In genomic region chr6:101163611-101164010, GRCh38 we compare ENCODE assay signal across 17 cellular contexts.
A peak's percentile ranks its signal among the peaks of the same experiment; 100 is the strongest.
DNase-seq lines count a peak whose midpoint lies in the region; ATAC-seq and TF ChIP-seq lines count a peak whose summit lies in the region.
"Had no signal": no experiment of that assay in that cellular context is flagged by ENCODE, and none has a peak within 500 bp of the region (broad histone marks: within the 10 kb centered on the region; RNA-seq: fewer than 3 reads in every experiment).

No MANE protein-coding gene starts in this region.

- H3K27me3 ChIP-seq in DND-41 (ENCODE audit: insufficient read depth, low read length, poor library complexity) (no peaks in the 10 kb centered on the region), tibial artery (no peaks in the 10 kb centered on the region), H9 (ENCODE audit: insufficient read depth, low read length) (no peaks in the 10 kb centered on the region)
- H3K27me3 ChIP-seq: gastroesophageal sphincter had no signal

- H3K4me3 Mint-ChIP-seq in H9, result no peak overlapping the region
- H3K4me3 Mint-ChIP-seq: natural killer cell treated with Interleukin-12 subunit alpha and Interleukin-12 subunit beta and Interleukin-15 and Interleukin-18, amount 100 ng/mL, for 72 hours; T-helper 1 cell treated with Interleukin-12 subunit alpha and Interleukin-12 subunit beta and Interleukin-4 antibody, amounts not matched to agents 30 μg/mL and 1 μg/mL, for 36 hours had no signal

- no peak for DNase-seq in DND-41
- DNase-seq in NCI-H2081 treated with DMSO at 0.1 percent for 48 hours (lab: John Stamatoyannopoulos, UW), result peak; percentile 2
- peak; percentile 83 for DNase-seq in NCI-H748 (lab: John Stamatoyannopoulos, UW; ENCODE audit: unreplicated experiment)
- peak; percentile 6 for DNase-seq in fibroblast of villous mesenchyme (ENCODE audit: low read depth)
- no peak for DNase-seq in tibial artery
- DNase-seq in H9, result no peak
- DNase-seq in hepatic stellate cell (ENCODE audit: low spot score), result no peak
- DNase-seq: activated gamma-delta T cell; amniotic stem cell; left cardiac atrium; mesendoderm; NCI-H1436 treated with DMSO at 0.1 percent for 48 hours; posterior cingulate gyrus; stimulated activated naive CD4-positive, alpha-beta T cell had no signal

- H2BK15ac ChIP-seq in H9 (ENCODE audit: low read depth, low read length), result no peak overlapping the region

- H3K27me3 Mint-ChIP-seq in H9 (ENCODE audit: low read depth), result no peaks in the 10 kb centered on the region
- H3K27me3 Mint-ChIP-seq: natural killer cell treated with Interleukin-12 subunit alpha and Interleukin-12 subunit beta and Interleukin-15 and Interleukin-18, amount 100 ng/mL, for 72 hours had no signal

- H3K4me2 ChIP-seq in DND-41 (ENCODE audit: insufficient read depth, low read length) (no peak overlapping the region), H9 (ENCODE audit: insufficient read depth, insufficient read length, low read length) (no peak overlapping the region)

- intact Hi-C loops in tibial artery (cut with DNase I; ENCODE audit: low total_unique reads), result no loop called here

- no peak overlapping the region for H3K4ac ChIP-seq in H9 (ENCODE audit: low read depth, low read length)

- H4K5ac ChIP-seq in H9 (ENCODE audit: insufficient read length, low read depth, low read length), result no peak overlapping the region

- H3K36me3 ChIP-seq in DND-41 (ENCODE audit: insufficient read depth, low read length), result no peaks in the 10 kb centered on the region
- no peaks in the 10 kb centered on the region for H3K36me3 ChIP-seq in tibial artery
- H3K36me3 ChIP-seq: gastroesophageal sphincter had no signal

- no peak overlapping the region for H3T11ph ChIP-seq in H9 (ENCODE audit: low read length)

- H3K9ac ChIP-seq in DND-41 (ENCODE audit: low read depth, low read length), result no peak overlapping the region
- H3K9ac ChIP-seq in H9 (ENCODE audit: extremely low read depth, insufficient read length, low read length), result no peak overlapping the region

- H3K79me2 ChIP-seq in DND-41 (ENCODE audit: insufficient read depth, low read length) (no peaks in the 10 kb centered on the region), H9 (ENCODE audit: insufficient read depth, low read length) (no peaks in the 10 kb centered on the region)

- no peak for ATAC-seq in DND-41 (ENCODE audit: insufficient read depth, low read depth)
- ATAC-seq: gastroesophageal sphincter; left cardiac atrium; natural killer cell treated with Interleukin-12 subunit alpha and Interleukin-12 subunit beta and Interleukin-15 and Interleukin-18, amount 100 ng/mL, for 72 hours had no signal

- no peaks in the 10 kb centered on the region for H3K9me3 ChIP-seq in DND-41 (ENCODE audit: insufficient read depth, low read length, severe bottlenecking)
- no peaks in the 10 kb centered on the region for H3K9me3 ChIP-seq in tibial artery
- no peaks in the 10 kb centered on the region for H3K9me3 ChIP-seq in H9 (ENCODE audit: control insufficient read depth, low read depth, low read length)

- H3K79me1 ChIP-seq in H9 (ENCODE audit: insufficient read depth, low read depth, low read length, poor library complexity, severe bottlenecking), result no peaks in the 10 kb centered on the region

- H2AK5ac ChIP-seq in H9 (ENCODE audit: insufficient read length, low read length), result no peak overlapping the region

- H4K91ac ChIP-seq in H9 (ENCODE audit: insufficient read length, low read depth, low read length), result no peak overlapping the region

- H3K4me3 ChIP-seq in DND-41 (ENCODE audit: low read depth in 1 of 2, low read length in 2 of 2) (no peak overlapping the region), fibroblast of villous mesenchyme (ENCODE audit: low read depth, low read length) (no peak overlapping the region), tibial artery (no peak overlapping the region)
- H3K4me3 ChIP-seq: gastroesophageal sphincter had no signal

- no peak overlapping the region for H3K14ac ChIP-seq in H9 (ENCODE audit: insufficient read depth, low read length)

- no peak overlapping the region for H3K18ac ChIP-seq in H9 (ENCODE audit: insufficient read length, low read depth, low read length)

- no peak overlapping the region for H2BK20ac ChIP-seq in H9 (ENCODE audit: low read depth, low read length, poor library complexity, severe bottlenecking)

- no peak overlapping the region for H2BK12ac ChIP-seq in H9 (ENCODE audit: insufficient read length, low read depth, low read length)

- no peaks in the 10 kb centered on the region for H3K36me3 Mint-ChIP-seq in H9 (ENCODE audit: insufficient read depth in 1 of 3, low read depth in 3 of 3)
- H3K36me3 Mint-ChIP-seq: natural killer cell treated with Interleukin-12 subunit alpha and Interleukin-12 subunit beta and Interleukin-15 and Interleukin-18, amount 100 ng/mL, for 72 hours had no signal

- WGBS in H9 (ENCODE audit: extremely low coverage, insufficient read length, low lambda C conversion rate), result no CpG with 5 or more reads among the region's 3 CpGs

- TF ChIP-seq CTCF in DND-41 (IDR thresholded peaks at IDR 0.05; ENCODE audit: borderline replicate concordance, extremely low read depth, low read length, poor library complexity, severe bottlenecking) (no peak), fibroblast of villous mesenchyme (IDR thresholded peaks at IDR 0.05; ENCODE audit: insufficient read depth, low read depth, low read length) (no peak), tibial artery (IDR thresholded peaks at IDR 0.05) (no peak), H9 (conservative IDR thresholded peaks at IDR 0.05) (no peak)

- no peak overlapping the region for H3K56ac ChIP-seq in H9 (ENCODE audit: insufficient read length, low read depth, low read length)

- no peaks in the 10 kb centered on the region; a peak in 1 of 5 replicates for H3K9me3 Mint-ChIP-seq in H9

- H3K27ac ChIP-seq in DND-41 (ENCODE audit: low read length), result no peak overlapping the region
- no peak overlapping the region for H3K27ac ChIP-seq in tibial artery
- H3K27ac ChIP-seq in H9 (ENCODE audit: insufficient read length, low read depth, low read length), result no peak overlapping the region
- H3K27ac ChIP-seq: gastroesophageal sphincter had no signal

- H2AFZ ChIP-seq in DND-41 (ENCODE audit: low read depth, low read length) (peak overlapping the region; percentile 41; the same call in 1 of the 2 replicates), H9 (ENCODE audit: low read length) (no peak overlapping the region)

- H2BK120ac ChIP-seq in H9 (ENCODE audit: low read depth, low read length, poor library complexity, severe bottlenecking), result no peak overlapping the region

- H3K23ac ChIP-seq in H9 (ENCODE audit: insufficient read length, low read depth, low read length), result no peak overlapping the region

- peaks cover 6% of the 10 kb centered on the region; the same call in 1 of the 2 replicates for H3K4me1 ChIP-seq in DND-41 (ENCODE audit: insufficient read depth, low read length)
- no peaks in the 10 kb centered on the region for H3K4me1 ChIP-seq in tibial artery
- H3K4me1 ChIP-seq in H9 (ENCODE audit: insufficient read depth, low read length), result no peaks in the 10 kb centered on the region
- H3K4me1 ChIP-seq: gastroesophageal sphincter had no signal

- H4K8ac ChIP-seq in H9 (replicated peaks; ENCODE audit: insufficient read length, low read depth, low read length), result no peak overlapping the region

- no peaks in the 10 kb centered on the region for H3K23me2 ChIP-seq in H9 (ENCODE audit: insufficient read length, low read depth, low read length, poor library complexity, severe bottlenecking)

- peaks cover 0 to 4% of the 10 kb centered on the region in 2 experiments; a peak in 2 of 4 replicates for H3K4me1 Mint-ChIP-seq in H9

- no peaks in the 10 kb centered on the region for H4K20me1 ChIP-seq in DND-41 (ENCODE audit: insufficient read depth, low read length)
- H4K20me1 ChIP-seq in H9 (ENCODE audit: control insufficient read depth, insufficient read depth, insufficient read length), result no peaks in the 10 kb centered on the region

- no peak overlapping the region; a peak in 2 of 7 replicates for H3K27ac Mint-ChIP-seq in H9
- H3K27ac Mint-ChIP-seq: natural killer cell treated with Interleukin-12 subunit alpha and Interleukin-12 subunit beta and Interleukin-15 and Interleukin-18, amount 100 ng/mL, for 72 hours; T-helper 1 cell treated with Interleukin-12 subunit alpha and Interleukin-12 subunit beta and Interleukin-4 antibody, amounts not matched to agents 30 μg/mL and 1 μg/mL, for 36 hours had no signal

- H2BK5ac ChIP-seq in H9 (ENCODE audit: insufficient read length, low read length), result no peak overlapping the region

Comparison
In these comparisons a context has a peak if more than half of its experiments do, and no peak if none do; other contexts are left out.
1. DNase-seq: peak in NCI-H2081 treated with DMSO at 0.1 percent for 48 hours (single experiment), NCI-H748 (single experiment) and fibroblast of villous mesenchyme (single experiment); none in DND-41 (single experiment), tibial artery (0 of 2), H9 (single experiment) and hepatic stellate cell (single experiment).